ENCODE assay signal across 27 cellular contexts in genomic region chr14:23444314-23444713, GRCh38. TPM values are rescaled to one million over a fixed set of nuclear protein-coding genes. Genes with fewer than 3 reads are reported as not detected.
"Had no signal": no experiment of that assay in that cellular context is flagged by ENCODE, and none has a peak within 500 bp of the region (broad histone marks: within the 10 kb centered on the region; RNA-seq: fewer than 3 reads in every experiment).

No MANE protein-coding gene starts in this region.

- H3K27ac Mint-ChIP-seq: activated CD4-positive, alpha-beta memory T cell treated with anti-CD3 and anti-CD28 coated beads, Interleukin-2, amount 10 ng/mL, durations not matched to agents 7 days and 5 days; activated CD4-positive, alpha-beta T cell treated with anti-CD3 and anti-CD28 coated beads, Interleukin-2, amount 10 ng/mL, durations not matched to agents 24 days and 14 days; activated naive CD4-positive, alpha-beta T cell treated with anti-CD3 and anti-CD28 coated beads, Interleukin-2, amount 50 U/mL, for 72 hours; naive thymus-derived CD4-positive, alpha-beta T cell; stimulated activated effector memory CD8-positive, alpha-beta T cell treated with anti-CD3 and anti-CD28 coated beads, Interleukin-12 subunit alpha, Interleukin-12 subunit beta, amount 100 ng/mL, for 72 hours; stimulated activated naive CD8-positive, alpha-beta T cell treated with anti-CD3 and anti-CD28 coated beads, Interleukin-15, amount 100 ng/mL, for 72 hours; T-cell; T-helper 2 cell treated with Interferon-gamma antibody and Interleukin-4, amounts not matched to agents 5 μg/mL and 100 μg/mL, for 36 hours had no signal

- H3K4me3 Mint-ChIP-seq: activated CD4-positive, alpha-beta memory T cell treated with anti-CD3 and anti-CD28 coated beads, Interleukin-2, amount 10 ng/mL, durations not matched to agents 7 days and 5 days; activated CD4-positive, alpha-beta T cell treated with anti-CD3 and anti-CD28 coated beads, Interleukin-2, amount 10 ng/mL, durations not matched to agents 24 days and 14 days; naive thymus-derived CD4-positive, alpha-beta T cell; stimulated activated effector memory CD8-positive, alpha-beta T cell treated with anti-CD3 and anti-CD28 coated beads, Interleukin-12 subunit alpha, Interleukin-12 subunit beta, amount 100 ng/mL, for 72 hours; stimulated activated naive CD8-positive, alpha-beta T cell treated with anti-CD3 and anti-CD28 coated beads, Interleukin-15, amount 100 ng/mL, for 72 hours; T-cell; T-helper 2 cell treated with Interferon-gamma antibody and Interleukin-4, amounts not matched to agents 5 μg/mL and 100 μg/mL, for 36 hours had no signal

- H3K9me3 Mint-ChIP-seq: activated CD4-positive, alpha-beta memory T cell treated with anti-CD3 and anti-CD28 coated beads, Interleukin-2, amount 10 ng/mL, durations not matched to agents 7 days and 5 days; activated CD4-positive, alpha-beta T cell treated with anti-CD3 and anti-CD28 coated beads, Interleukin-2, amount 10 ng/mL, durations not matched to agents 24 days and 14 days; activated naive CD4-positive, alpha-beta T cell treated with anti-CD3 and anti-CD28 coated beads, Interleukin-2, amount 50 U/mL, for 72 hours; stimulated activated effector memory CD8-positive, alpha-beta T cell treated with anti-CD3 and anti-CD28 coated beads, Interleukin-12 subunit alpha, Interleukin-12 subunit beta, amount 100 ng/mL, for 72 hours; stimulated activated naive CD8-positive, alpha-beta T cell treated with anti-CD3 and anti-CD28 coated beads, Interleukin-15, amount 100 ng/mL, for 72 hours; T-cell; T-helper 2 cell treated with Interferon-gamma antibody and Interleukin-4, amounts not matched to agents 5 μg/mL and 100 μg/mL, for 36 hours had no signal

- H3K27me3 ChIP-seq: esophagus muscularis mucosa, suprapubic skin, tibial nerve had no signal

- H3K4me3 ChIP-seq: coronary artery, esophagus muscularis mucosa, lower lobe of right lung, mucosa of descending colon, skin epidermis, suprapubic skin, tibial nerve had no signal

- H3K4me1 ChIP-seq: lower lobe of right lung had no signal

- H3K36me3 ChIP-seq: esophagus muscularis mucosa, lower lobe of right lung, suprapubic skin, tibial nerve had no signal

- H3K27ac ChIP-seq: coronary artery, esophagus muscularis mucosa, lower lobe of right lung, skin epidermis, suprapubic skin, tibial nerve, VCaP had no signal

- H3K36me3 Mint-ChIP-seq: stimulated activated effector memory CD8-positive, alpha-beta T cell treated with anti-CD3 and anti-CD28 coated beads, Interleukin-12 subunit alpha, Interleukin-12 subunit beta, amount 100 ng/mL, for 72 hours; T-cell had no signal

- H3K9me3 ChIP-seq: esophagus muscularis mucosa, lower lobe of right lung, mucosa of descending colon, suprapubic skin, tibial nerve had no signal

- DNase-seq: activated CD4-positive, alpha-beta T cell treated with anti-CD3 and anti-CD28 coated beads, Interleukin-2, amount 10 ng/mL, durations not matched to agents 24 days and 14 days; activated T-cell treated with anti-CD3 and anti-CD28 coated beads, Interleukin-2, amount 50 U/mL, for 1 hour; aorta; cerebellar nuclear complex; left colon; lower lobe of right lung; mesendoderm; mucosa of descending colon; naive thymus-derived CD4-positive, alpha-beta T cell; retina; stimulated activated CD4-positive, alpha-beta T cell treated with anti-CD3 and anti-CD28 coated beads, Interleukin-1b, Interleukin-23, amount 100 ng/mL, for 48 hours; stimulated activated naive CD8-positive, alpha-beta T cell treated with anti-CD3 and anti-CD28 coated beads, Interleukin-15, amount 100 ng/mL, for 72 hours; T-cell had no signal

RNA-seq across cellular contexts. Expression of gene MYH7, which starts 8.9 kb away (rescaled TPM):
- total RNA-seq: activated CD4-positive, alpha-beta T cell treated with anti-CD3 and anti-CD28 coated beads, Interleukin-2, amount 10 ng/mL, durations not matched to agents 24 days and 14 days; activated naive CD4-positive, alpha-beta T cell treated with anti-CD3 and anti-CD28 coated beads, Interleukin-2, amount 50 U/mL, for 72 hours; aorta; left colon; naive thymus-derived CD4-positive, alpha-beta T cell; osteoblast; posterior vena cava; suprapubic skin; T-cell had no signal
- polyA plus RNA-seq: keratinocyte; naive thymus-derived CD4-positive, alpha-beta T cell had no signal

RNA-seq across cellular contexts. Expression of gene MYH6, which starts 36.2 kb away (rescaled TPM):
- total RNA-seq: aorta, frontal cortex, left colon, osteoblast, suprapubic skin, T-cell had no signal
- polyA plus RNA-seq: keratinocyte; naive thymus-derived CD4-positive, alpha-beta T cell had no signal
